ENCODE assay signal across 16 cellular contexts in genomic region chr10:133237241-133238065, GRCh38. TPM values are rescaled to one million over a fixed set of nuclear protein-coding genes. Genes with fewer than 3 reads are reported as not detected.
A peak's percentile ranks its signal among the peaks of the same experiment; 100 is the strongest.
DNase-seq lines count a peak whose midpoint lies in the region; ATAC-seq and TF ChIP-seq lines count a peak whose summit lies in the region.
"Had no signal": no experiment of that assay in that cellular context is flagged by ENCODE, and none has a peak within 500 bp of the region (broad histone marks: within the 10 kb centered on the region; RNA-seq: fewer than 3 reads in every experiment).

Gene VENTX (plus strand): TSS chr10:133237855. CDS start chr10:133237915, 60 bp downstream.

- H3K4me1 Mint-ChIP-seq in CD8-positive, alpha-beta memory T cell = peaks cover 14 to 33% (median 22%) of the 10 kb centered on the region in 3 donors
- H3K4me1 Mint-ChIP-seq in glutamatergic neuron (ENCODE audit: low read depth, unreplicated experiment) (peaks cover 4% of the 10 kb centered on the region), progenitor cell of endocrine pancreas (ENCODE audit: low read depth) (peaks cover 7% of the 10 kb centered on the region)

- peaks cover 11% of the 10 kb centered on the region for H3K27me3 ChIP-seq in CD8-positive, alpha-beta memory T cell (ENCODE audit: insufficient read depth, low read length, poor library complexity, severe bottlenecking)

- POLR2A ChIA-PET in CD8-positive, alpha-beta memory T cell (lab: Charles Lee) = no interaction called here

- no peak within 1 kb of the TSS for H3K4me3 ChIP-seq in CD8-positive, alpha-beta memory T cell (ENCODE audit: low read length)
- H3K4me3 ChIP-seq: K562, SK-N-MC had no signal

- H3K36me3 Mint-ChIP-seq in CD8-positive, alpha-beta memory T cell = no peaks in the 10 kb centered on the region
- H3K36me3 Mint-ChIP-seq in glutamatergic neuron (ENCODE audit: unreplicated experiment) = no peaks in the 10 kb centered on the region
- peaks cover 1% of the 10 kb centered on the region for H3K36me3 Mint-ChIP-seq in progenitor cell of endocrine pancreas (ENCODE audit: insufficient read depth)

- peak within 1 kb of the TSS in 6 of 7 donors; percentile 12 to 73 (median 32) for H3K4me3 Mint-ChIP-seq in CD8-positive, alpha-beta memory T cell
- H3K4me3 Mint-ChIP-seq in glutamatergic neuron (ENCODE audit: unreplicated experiment) (peak within 1 kb of the TSS; percentile 59), progenitor cell of endocrine pancreas (ENCODE audit: low read depth) (peak within 1 kb of the TSS; percentile 16)
- H3K4me3 Mint-ChIP-seq: activated CD4-positive, alpha-beta memory T cell treated with anti-CD3 and anti-CD28 coated beads, Interleukin-2, amount 10 ng/mL, durations not matched to agents 7 days and 5 days had no signal

- H3K27me3 Mint-ChIP-seq in CD8-positive, alpha-beta memory T cell = peaks cover 26 to 58% of the 10 kb centered on the region in 2 donors
- peaks cover 18% of the 10 kb centered on the region for H3K27me3 Mint-ChIP-seq in glutamatergic neuron (ENCODE audit: unreplicated experiment)
- H3K27me3 Mint-ChIP-seq in progenitor cell of endocrine pancreas = peaks cover 67% of the 10 kb centered on the region

- no peak for TF ChIP-seq CTCF in glutamatergic neuron (IDR thresholded peaks at IDR 0.05; ENCODE audit: partially characterized antibody, unreplicated experiment)
- no peak for TF ChIP-seq CTCF in progenitor cell of endocrine pancreas (IDR thresholded peaks at IDR 0.05; ENCODE audit: unreplicated experiment)

- no peaks in the 10 kb centered on the region for H3K9me3 Mint-ChIP-seq in CD8-positive, alpha-beta memory T cell
- peaks cover 5% of the 10 kb centered on the region for H3K9me3 Mint-ChIP-seq in glutamatergic neuron (ENCODE audit: unreplicated experiment)
- H3K9me3 Mint-ChIP-seq in progenitor cell of endocrine pancreas (ENCODE audit: low read depth) = no peaks in the 10 kb centered on the region
- H3K9me3 Mint-ChIP-seq: activated CD4-positive, alpha-beta memory T cell treated with anti-CD3 and anti-CD28 coated beads, Interleukin-2, amount 10 ng/mL, durations not matched to agents 7 days and 5 days had no signal

- no peaks in the 10 kb centered on the region for H3K9me3 ChIP-seq in CD8-positive, alpha-beta memory T cell (ENCODE audit: low read length)

- CTCF ChIA-PET in CD8-positive, alpha-beta memory T cell (lab: Charles Lee) = no interaction called here

- no peak within 1 kb of the TSS for H3K27ac ChIP-seq in CD8-positive, alpha-beta memory T cell (ENCODE audit: low read depth, low read length)
- H3K27ac ChIP-seq: SK-N-MC had no signal

- ATAC-seq in GM21529 (IDR thresholded peaks at IDR 0.05; ENCODE audit: unreplicated experiment) (no peak), GM19035 (IDR thresholded peaks at IDR 0.05; ENCODE audit: unreplicated experiment) (no peak)
- ATAC-seq: K562, left colon had no signal

- no peak for DNase-seq in CD8-positive, alpha-beta memory T cell
- DNase-seq in NCI-H146 treated with DMSO at 0.1 percent for 48 hours (lab: John Stamatoyannopoulos, UW; ENCODE audit: unreplicated experiment) (peak; percentile 42), glutamatergic neuron (peak; percentile 67), progenitor cell of endocrine pancreas (ENCODE audit: low spot score, unreplicated experiment) (peak; percentile 39), kidney tubule cell (ENCODE audit: low spot score) (no peak), NCI-H345 (lab: John Stamatoyannopoulos, UW) (no peak)
- DNase-seq: activated CD4-positive, alpha-beta memory T cell treated with anti-CD3 and anti-CD28 coated beads, Interleukin-2, amount 10 ng/mL, durations not matched to agents 7 days and 5 days; DMS153; left colon; NCI-H2227 treated with DMSO at 0.1 percent for 48 hours had no signal

- H3K27ac Mint-ChIP-seq in CD8-positive, alpha-beta memory T cell = no peak within 1 kb of the TSS
- H3K27ac Mint-ChIP-seq in glutamatergic neuron (ENCODE audit: unreplicated experiment) (peak within 1 kb of the TSS; percentile 33), progenitor cell of endocrine pancreas (no peak within 1 kb of the TSS)
- H3K27ac Mint-ChIP-seq: activated CD4-positive, alpha-beta memory T cell treated with anti-CD3 and anti-CD28 coated beads, Interleukin-2, amount 10 ng/mL, durations not matched to agents 7 days and 5 days had no signal

- peaks cover 15% of the 10 kb centered on the region for H3K4me1 ChIP-seq in CD8-positive, alpha-beta memory T cell (ENCODE audit: insufficient read depth, low read length)

- H3K36me3 ChIP-seq in CD8-positive, alpha-beta memory T cell (ENCODE audit: insufficient read depth, low read length) = no peaks in the 10 kb centered on the region

RNA-seq across cellular contexts. Expression of gene VENTX, which starts in this region (rescaled TPM):
- total RNA-seq in CD8-positive, alpha-beta memory T cell = not detected
- polyA plus RNA-seq in CD8-positive, alpha-beta memory T cell = not detected
- 1.6 TPM for total RNA-seq in glutamatergic neuron (ENCODE audit: unreplicated experiment)
- total RNA-seq in progenitor cell of endocrine pancreas = 1.2 TPM in 2 replicates
- total RNA-seq: activated CD4-positive, alpha-beta memory T cell treated with anti-CD3 and anti-CD28 coated beads, Interleukin-2, amount 10 ng/mL, durations not matched to agents 7 days and 5 days; epithelial cell of proximal tubule; renal cortical epithelial cell had no signal

Comparison
In these comparisons a context has a peak if more than half of its experiments do, and no peak if none do; other contexts are left out.
1. DNase-seq: peak in NCI-H146 treated with DMSO at 0.1 percent for 48 hours (single experiment), glutamatergic neuron (single experiment) and progenitor cell of endocrine pancreas (single experiment); none in CD8-positive, alpha-beta memory T cell (0 of 5), kidney tubule cell (single experiment) and NCI-H345 (single experiment).
2. Peak in every context shown above with its lines, with median percentiles within 50 percentile points of each other: H3K4me3 Mint-ChIP-seq.